ENCODE assay signal across 1 cellular context in the genomic region with DNA sequence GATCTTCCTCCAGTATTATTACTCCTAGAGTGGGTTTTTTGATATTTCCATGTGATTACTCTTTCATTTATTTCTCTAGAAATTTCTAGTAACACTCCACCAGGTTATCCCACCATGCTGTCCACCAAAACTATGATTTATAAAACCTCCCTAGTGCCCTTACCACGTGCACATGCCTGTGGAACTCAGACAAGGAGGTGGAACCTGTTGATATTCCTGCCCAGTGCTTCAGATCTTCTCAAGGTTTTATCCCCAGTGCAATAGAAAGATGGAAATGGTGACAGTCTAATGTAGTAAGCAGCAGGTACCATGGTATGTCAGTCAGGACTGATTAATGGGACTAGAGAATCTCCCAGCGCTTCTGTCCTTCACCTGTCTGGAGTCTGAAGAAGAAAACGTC.
TF ChIP-seq lines count a peak whose summit lies in the region.

No MANE protein-coding gene starts in this region.

TF ChIP-seq in endothelial cell of umbilical vein, 7 proteins besides CTCF, POLR2A, EP300 and RAD21:
- TF ChIP-seq MAX (IDR thresholded peaks at IDR 0.05; ENCODE audit: insufficient read depth, insufficient read length), result no peak
- TF ChIP-seq POLR2AphosphoS5 (IDR thresholded peaks at IDR 0.05; ENCODE audit: insufficient read depth, low read depth, low read length), result no peak
- no peak for TF ChIP-seq GATA2 (IDR thresholded peaks at IDR 0.05; ENCODE audit: insufficient read depth, insufficient read length, low read depth, low read length)
- TF ChIP-seq JUN (IDR thresholded peaks at IDR 0.05; ENCODE audit: borderline replicate concordance, insufficient read depth, insufficient read length, low read depth), result no peak
- TF ChIP-seq EZH2 (IDR thresholded peaks at IDR 0.05; ENCODE audit: borderline replicate concordance, low read depth, low read length, severe bottlenecking), result no peak
- no peak for TF ChIP-seq MYC (IDR thresholded peaks at IDR 0.05; ENCODE audit: low read depth, low read length)
- no peak for TF ChIP-seq FOS (IDR thresholded peaks at IDR 0.05; ENCODE audit: borderline replicate concordance, insufficient read depth, low read length)
